Comparison of ENCODE assay signal across 8 cellular contexts in genomic region chr5:176361437-176362097, GRCh38. TPM values are rescaled to one million over a fixed set of nuclear protein-coding genes. Genes with fewer than 3 reads are reported as not detected.
DNase-seq lines count a peak whose midpoint lies in the region; ATAC-seq and TF ChIP-seq lines count a peak whose summit lies in the region.

TSS of gene KIAA1191 (minus strand) at chr5:176361764. CDS start at chr5:176359508, 2,256 bp downstream.

- peaks cover 39% of the 10 kb centered on the region for H3K4me1 ChIP-seq in CD4-positive, alpha-beta memory T cell (ENCODE audit: insufficient read depth, low read length)
- peaks cover 5 to 17% of the 10 kb centered on the region in 2 donors for H3K4me1 ChIP-seq in duodenal mucosa (ENCODE audit: control insufficient read depth in 1 of 2, insufficient read depth in 2 of 2, low read length in 2 of 2)

- peaks cover 9% of the 10 kb centered on the region for H3K36me3 ChIP-seq in CD4-positive, alpha-beta memory T cell (ENCODE audit: insufficient read depth, low read length)
- peaks cover 3 to 10% of the 10 kb centered on the region in 2 donors for H3K36me3 ChIP-seq in duodenal mucosa (ENCODE audit: control insufficient read depth in 1 of 2, insufficient read depth in 2 of 2, low read length in 2 of 2)

- peak within 1 kb of the TSS; percentile 97 to 99 (median 98) for H3K4me3 Mint-ChIP-seq in CD4-positive, alpha-beta memory T cell
- peak within 1 kb of the TSS; percentile 99 for H3K4me3 Mint-ChIP-seq in activated CD4-positive, alpha-beta memory T cell treated with anti-CD3 and anti-CD28 coated beads for 36 hours

- no peaks in the 10 kb centered on the region for H3K9me3 ChIP-seq in CD4-positive, alpha-beta memory T cell (ENCODE audit: control insufficient read depth in 1 of 2, low read length in 2 of 2)
- H3K9me3 ChIP-seq in duodenal mucosa (ENCODE audit: control insufficient read depth in 1 of 2, low read length in 2 of 2), result no peaks in the 10 kb centered on the region

- H3K4me3 ChIP-seq in CD4-positive, alpha-beta memory T cell (ENCODE audit: low read length in 2 of 2), result peak within 1 kb of the TSS; percentile 91 to 97
- H3K4me3 ChIP-seq in duodenal mucosa (ENCODE audit: low read depth in 1 of 2, low read length in 2 of 2) (peak within 1 kb of the TSS; percentile 84 to 96), lower leg skin (ENCODE audit: low read depth, poor library complexity, severe bottlenecking) (peak within 1 kb of the TSS; percentile 89)

- ATAC-seq in GM19438 (IDR thresholded peaks at IDR 0.05; ENCODE audit: low read depth, unreplicated experiment), result peak; percentile 78
- peak; percentile 78 for ATAC-seq in HG03575 (IDR thresholded peaks at IDR 0.05; ENCODE audit: extremely low read depth, insufficient number of reproducible peaks, low FRiP score, unreplicated experiment)

- 0 to 1% methylated on average over 34 to 41 of the region's 50 CpGs for WGBS in lower leg skin, 2 donors

- no peaks in the 10 kb centered on the region for H3K27me3 Mint-ChIP-seq in CD4-positive, alpha-beta memory T cell
- H3K27me3 Mint-ChIP-seq in activated CD4-positive, alpha-beta memory T cell treated with anti-CD3 and anti-CD28 coated beads for 36 hours, result no peaks in the 10 kb centered on the region

- H3K27ac Mint-ChIP-seq in CD4-positive, alpha-beta memory T cell, result peak within 1 kb of the TSS; percentile 92 to 98 (median 97)
- H3K27ac Mint-ChIP-seq in activated CD4-positive, alpha-beta memory T cell treated with anti-CD3 and anti-CD28 coated beads for 36 hours, result peak within 1 kb of the TSS; percentile 90

- H3K27me3 ChIP-seq in CD4-positive, alpha-beta memory T cell (ENCODE audit: insufficient read depth, low read length), result no peaks in the 10 kb centered on the region
- peaks cover 10 to 11% of the 10 kb centered on the region in 2 donors for H3K27me3 ChIP-seq in duodenal mucosa (ENCODE audit: control insufficient read depth in 1 of 2, insufficient read depth in 2 of 2, low read length in 2 of 2)

- H3K9ac ChIP-seq in duodenal mucosa (ENCODE audit: low read depth in 1 of 2, low read length in 2 of 2), result peak within 1 kb of the TSS; percentile 94 to 96

- CTCF ChIA-PET in CD4-positive, alpha-beta memory T cell (lab: Charles Lee; ENCODE audit: partially characterized antibody), result interaction anchor here (0.8 to 1.7 kb wide), 6 partner anchors 8 to 632 kb away, joined by 3 to 4 read pairs (median 3); partner anchors contain the start of gene FAF2
- CTCF ChIA-PET in activated CD4-positive, alpha-beta memory T cell treated with anti-CD3 and anti-CD28 coated beads for 36 hours (lab: Charles Lee), result interaction anchor here (1.4 to 2.5 kb wide), 5 partner anchors 9 to 632 kb away, joined by 3 to 10 read pairs (median 6); partner anchors contain the start of gene CLTB

- H3K36me3 Mint-ChIP-seq in CD4-positive, alpha-beta memory T cell, result peaks cover 11 to 39% of the 10 kb centered on the region in 2 donors
- peaks cover 15% of the 10 kb centered on the region for H3K36me3 Mint-ChIP-seq in activated CD4-positive, alpha-beta memory T cell treated with anti-CD3 and anti-CD28 coated beads for 36 hours

- DNase-seq in CD4-positive, alpha-beta memory T cell, result peak; percentile 93 to 97 (median 94)
- DNase-seq in NCI-H82 (lab: John Stamatoyannopoulos, UW), result peak; percentile 88
- DNase-seq in activated CD4-positive, alpha-beta memory T cell treated with anti-CD3 and anti-CD28 coated beads for 36 hours, result peak; percentile 97
- DNase-seq in lower leg skin (ENCODE audit: low spot score in 2 of 2), result peak; percentile 93 to 98
- peak; percentile 89 to 94 for DNase-seq in stimulated activated CD4-positive, alpha-beta T cell treated with anti-CD3 and anti-CD28 coated beads, Interleukin-4, amount 100 ng/mL, for 48 hours (ENCODE audit: low read depth in 2 of 2)

- POLR2A ChIA-PET in CD4-positive, alpha-beta memory T cell (lab: Charles Lee; ENCODE audit: partially characterized antibody), result interaction anchor here (0.6 to 3.3 kb wide), 14 partner anchors 9 to 765 kb away, joined by 3 to 40 read pairs (median 6); partner anchors contain the start of genes CLTB, HIGD2A, NOP16 and RNF44
- POLR2A ChIA-PET in activated CD4-positive, alpha-beta memory T cell treated with anti-CD3 and anti-CD28 coated beads for 36 hours (lab: Charles Lee), result interaction anchor here (0.7 to 1.5 kb wide), 5 partner anchors 9 to 176 kb away, joined by 3 to 5 read pairs (median 3); partner anchors contain the start of gene CLTB

- intact Hi-C loops in CD4-positive, alpha-beta memory T cell (cut with micrococcal nuclease), result loop anchor here (1.0 to 2.0 kb wide), 4 partner anchors 27 to 176 kb away; partner anchors contain the start of genes CLTB, FAF2, HIGD2A and NOP16
- intact Hi-C loops in activated CD4-positive, alpha-beta memory T cell treated with anti-CD3 and anti-CD28 coated beads for 36 hours (cut with micrococcal nuclease), result loop anchor here (1.0 to 5.0 kb wide), 3 partner anchors 27 to 176 kb away; partner anchors contain the start of genes FAF2, HIGD2A, NOP16 and RNF44
- intact Hi-C loops in lower leg skin (cut with DNase I; ENCODE audit: low total_unique reads), result no loop called here

- no peaks in the 10 kb centered on the region for H3K9me3 Mint-ChIP-seq in CD4-positive, alpha-beta memory T cell
- no peaks in the 10 kb centered on the region for H3K9me3 Mint-ChIP-seq in activated CD4-positive, alpha-beta memory T cell treated with anti-CD3 and anti-CD28 coated beads for 36 hours

- TF ChIP-seq POLR2A in lower leg skin (IDR thresholded peaks at IDR 0.05), result no peak

- peaks cover 27 to 57% (median 41%) of the 10 kb centered on the region in 4 donors for H3K4me1 Mint-ChIP-seq in CD4-positive, alpha-beta memory T cell
- peaks cover 38% of the 10 kb centered on the region for H3K4me1 Mint-ChIP-seq in activated CD4-positive, alpha-beta memory T cell treated with anti-CD3 and anti-CD28 coated beads for 36 hours (ENCODE audit: low read depth)

- no peak for TF ChIP-seq CTCF in lower leg skin (IDR thresholded peaks at IDR 0.05)

- H3K27ac ChIP-seq in CD4-positive, alpha-beta memory T cell (ENCODE audit: low read depth, low read length), result peak within 1 kb of the TSS; percentile 78
- peak within 1 kb of the TSS; percentile 66 for H3K27ac ChIP-seq in duodenal mucosa (ENCODE audit: low read depth, low read length)

RNA-seq across cellular contexts. Expression of gene KIAA1191, which starts in this region (rescaled TPM):
- 10 to 100 TPM; 73.3 to 76.6 TPM for total RNA-seq in CD4-positive, alpha-beta memory T cell
- 10 to 100 TPM; 53.6 to 71.5 TPM for polyA plus RNA-seq in CD4-positive, alpha-beta memory T cell
- 10 to 100 TPM; 35.3 to 40.3 TPM for total RNA-seq in activated CD4-positive, alpha-beta memory T cell treated with anti-CD3 and anti-CD28 coated beads for 36 hours
- total RNA-seq in lower leg skin, result 10 to 100 TPM; 58.0 to 89.4 (median 73.4) TPM

Comparison
In these comparisons a context has a peak if more than half of its experiments do, and no peak if none do; other contexts are left out.
1. Peak in every context shown above with its lines: DNase-seq, ATAC-seq, H3K4me3 ChIP-seq and H3K27ac ChIP-seq.